ENCODE assay signal across 1 cellular context in genomic region chr14:24481622-24482324, GRCh38.
TF ChIP-seq lines count a peak whose summit lies in the region.

No MANE protein-coding gene starts in this region.

TF ChIP-seq in K562, 482 proteins besides CTCF, POLR2A, EP300 and RAD21:
- TF ChIP-seq, protein P1, sequence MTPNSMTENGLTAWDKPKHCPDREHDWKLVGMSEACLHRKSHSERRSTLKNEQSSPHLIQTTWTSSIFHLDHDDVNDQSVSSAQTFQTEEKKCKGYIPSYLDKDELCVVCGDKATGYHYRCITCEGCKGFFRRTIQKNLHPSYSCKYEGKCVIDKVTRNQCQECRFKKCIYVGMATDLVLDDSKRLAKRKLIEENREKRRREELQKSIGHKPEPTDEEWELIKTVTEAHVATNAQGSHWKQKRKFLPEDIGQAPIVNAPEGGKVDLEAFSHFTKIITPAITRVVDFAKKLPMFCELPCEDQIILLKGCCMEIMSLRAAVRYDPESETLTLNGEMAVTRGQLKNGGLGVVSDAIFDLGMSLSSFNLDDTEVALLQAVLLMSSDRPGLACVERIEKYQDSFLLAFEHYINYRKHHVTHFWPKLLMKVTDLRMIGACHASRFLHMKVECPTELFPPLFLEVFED (CRISPR knock-in tag; conservative IDR thresholded peaks at IDR 0.05) = no peak
- TF ChIP-seq BDP1 (IDR thresholded peaks at IDR 0.05; ENCODE audit: insufficient read depth, insufficient read length) (no peak), L3MBTL2 (IDR thresholded peaks at IDR 0.05) (0 out of 2 replicates have a peak, but pooled peaks have one; percentile 18), RCOR1 (IDR thresholded peaks at IDR 0.05; ENCODE audit: borderline replicate concordance in 1 of 2, low read depth in 2 of 2, low read length in 2 of 2) (peak in 1 of 2 experiments; percentile 19; a peak in 1 of 4 replicates), CTBP1 (IDR thresholded peaks at IDR 0.05; ENCODE audit: borderline replicate concordance) (0 out of 2 replicates have a peak, but pooled peaks have one; percentile 17), MAZ (CRISPR knock-in tag; conservative IDR thresholded peaks at IDR 0.05 in 1 of 2, IDR thresholded peaks at IDR 0.05 in 1 of 2) (no peak), SMC3 (conservative IDR thresholded peaks at IDR 0.05; ENCODE audit: insufficient read depth, low read depth, low read length) (peak; percentile 55; the same call in 1 of the 2 replicates), ZNF282 (CRISPR knock-in tag; IDR thresholded peaks at IDR 0.05) (no peak), FOXK1 (CRISPR knock-in tag; IDR thresholded peaks at IDR 0.05; ENCODE audit: borderline replicate concordance) (no peak), RB1 (IDR thresholded peaks at IDR 0.05; ENCODE audit: low read depth) (peak; percentile 28; the same call in 1 of the 2 replicates), KLF16 (IDR thresholded peaks at IDR 0.05) (0 out of 2 replicates have a peak, but pooled peaks have one; percentile 56), CBFA2T3 (IDR thresholded peaks at IDR 0.05) (no peak)
- TF ChIP-seq, protein P2, sequence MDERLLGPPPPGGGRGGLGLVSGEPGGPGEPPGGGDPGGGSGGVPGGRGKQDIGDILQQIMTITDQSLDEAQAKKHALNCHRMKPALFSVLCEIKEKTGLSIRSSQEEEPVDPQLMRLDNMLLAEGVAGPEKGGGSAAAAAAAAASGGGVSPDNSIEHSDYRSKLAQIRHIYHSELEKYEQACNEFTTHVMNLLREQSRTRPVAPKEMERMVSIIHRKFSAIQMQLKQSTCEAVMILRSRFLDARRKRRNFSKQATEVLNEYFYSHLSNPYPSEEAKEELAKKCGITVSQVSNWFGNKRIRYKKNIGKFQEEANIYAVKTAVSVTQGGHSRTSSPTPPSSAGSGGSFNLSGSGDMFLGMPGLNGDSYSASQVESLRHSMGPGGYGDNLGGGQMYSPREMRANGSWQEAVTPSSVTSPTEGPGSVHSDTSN (CRISPR knock-in tag; IDR thresholded peaks at IDR 0.05; ENCODE audit: low read depth) = no peak
- TF ChIP-seq, protein P2 (tag; conservative IDR thresholded peaks at IDR 0.05; ENCODE audit: low read depth) = 0 out of 2 replicates have a peak, but pooled peaks have one; percentile 19
- TF ChIP-seq, protein P3, sequence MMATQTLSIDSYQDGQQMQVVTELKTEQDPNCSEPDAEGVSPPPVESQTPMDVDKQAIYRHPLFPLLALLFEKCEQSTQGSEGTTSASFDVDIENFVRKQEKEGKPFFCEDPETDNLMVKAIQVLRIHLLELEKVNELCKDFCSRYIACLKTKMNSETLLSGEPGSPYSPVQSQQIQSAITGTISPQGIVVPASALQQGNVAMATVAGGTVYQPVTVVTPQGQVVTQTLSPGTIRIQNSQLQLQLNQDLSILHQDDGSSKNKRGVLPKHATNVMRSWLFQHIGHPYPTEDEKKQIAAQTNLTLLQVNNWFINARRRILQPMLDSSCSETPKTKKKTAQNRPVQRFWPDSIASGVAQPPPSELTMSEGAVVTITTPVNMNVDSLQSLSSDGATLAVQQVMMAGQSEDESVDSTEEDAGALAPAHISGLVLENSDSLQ (IDR thresholded peaks at IDR 0.05) = peak; percentile 78
TF ChIP-seq in K562: peak in this region for 8.
